ENCODE assay signal across 8 cellular contexts in genomic region chr11:35615911-35616900, GRCh38. TPM values are rescaled to one million over a fixed set of nuclear protein-coding genes. Genes with fewer than 3 reads are reported as not detected.
DNase-seq lines count a peak whose midpoint lies in the region; ATAC-seq and TF ChIP-seq lines count a peak whose summit lies in the region.

No MANE protein-coding gene starts in this region.

- intact Hi-C loops in heart left ventricle (cut with DNase I) (loop anchor here (1.0 to 10.0 kb wide), 21 partner anchors 46 to 861 kb away; partner anchors contain the start of genes TRIM44 (in 3 of the 10) and LDLRAD3 (in 1 of the 10)), Right ventricle myocardium superior (cut with DNase I) (loop anchor here (5.0 to 10.0 kb wide), 6 partner anchors 209 to 859 kb away; no protein-coding TSS in a partner anchor)

- TF ChIP-seq POLR2A in heart left ventricle (IDR thresholded peaks at IDR 0.05) = no peak

- no peak overlapping the region for H3K4me3 Mint-ChIP-seq in endodermal cell
- no peak overlapping the region for H3K4me3 Mint-ChIP-seq in nephron progenitor cell

- H2AFZ ChIP-seq in Loucy (ENCODE audit: low read length) = no peak overlapping the region

- no peak overlapping the region for H3K9ac ChIP-seq in Loucy (ENCODE audit: low read depth, low read length, poor library complexity, severe bottlenecking)
- no peak overlapping the region for H3K9ac ChIP-seq in endodermal cell (ENCODE audit: extremely low read depth, low read length, poor library complexity, severe bottlenecking)

- H3K4me3 ChIP-seq in heart left ventricle (no peak overlapping the region), Loucy (ENCODE audit: low read length, poor library complexity, severe bottlenecking) (no peak overlapping the region), RWPE2 (ENCODE audit: severe bottlenecking) (no peak overlapping the region), endodermal cell (ENCODE audit: low read length) (no peak overlapping the region), WERI-Rb-1 (ENCODE audit: low read depth, low read length) (no peak overlapping the region)

- 25 to 27% (median 26%) methylated on average over 8 of the region's 8 CpGs for WGBS in heart left ventricle, 4 donors
- WGBS in endodermal cell (ENCODE audit: insufficient coverage in 1 of 2, insufficient read length in 1 of 2), 2 experiments = 35 to 46% methylated on average over 4 to 7 of the region's 8 CpGs

- H3K4me2 ChIP-seq in Loucy (ENCODE audit: low read depth, low read length, poor library complexity, severe bottlenecking) = no peak overlapping the region

- H3K9me2 ChIP-seq in Loucy (replicated peaks; ENCODE audit: low read depth, low read length) = no peaks in the 10 kb centered on the region

- H3K9me3 Mint-ChIP-seq in endodermal cell = peaks cover 1% of the 10 kb centered on the region
- H3K9me3 Mint-ChIP-seq in nephron progenitor cell = no peaks in the 10 kb centered on the region

- H3K27me3 Mint-ChIP-seq in endodermal cell (ENCODE audit: insufficient read depth) (peaks cover 61% of the 10 kb centered on the region), nephron progenitor cell (ENCODE audit: low read depth, poor library complexity) (peaks cover 11% of the 10 kb centered on the region)

- H3K4me1 ChIP-seq in heart left ventricle (peaks cover 3 to 33% (median 18%) of the 10 kb centered on the region in 12 donors), Loucy (ENCODE audit: insufficient read depth, low read length, poor library complexity, severe bottlenecking) (peaks cover 8% of the 10 kb centered on the region), RWPE2 (ENCODE audit: insufficient read depth, poor library complexity, severe bottlenecking) (peaks cover 23% of the 10 kb centered on the region), endodermal cell (ENCODE audit: control insufficient read depth, insufficient read depth, low read length) (peaks cover 3% of the 10 kb centered on the region)

- peaks cover 0 to 49% (median 4%) of the 10 kb centered on the region in 9 donors for H3K27me3 ChIP-seq in heart left ventricle
- H3K27me3 ChIP-seq in Loucy (ENCODE audit: insufficient read depth, low read length, poor library complexity, severe bottlenecking) = peaks cover 10% of the 10 kb centered on the region
- H3K27me3 ChIP-seq in RWPE2 (ENCODE audit: insufficient read depth, poor library complexity, severe bottlenecking) = no peaks in the 10 kb centered on the region
- peaks cover 23% of the 10 kb centered on the region for H3K27me3 ChIP-seq in endodermal cell (ENCODE audit: control insufficient read depth, insufficient read depth, low read length, poor library complexity, severe bottlenecking)
- peaks cover 27% of the 10 kb centered on the region for H3K27me3 ChIP-seq in WERI-Rb-1 (ENCODE audit: insufficient read depth, low read depth, severe bottlenecking)

- ATAC-seq in heart left ventricle = peak in 1 of 4 donors; percentile 13
- no peak for ATAC-seq in Right ventricle myocardium superior (ENCODE audit: poor library complexity)
- no peak for ATAC-seq in RWPE2 (ENCODE audit: low read depth)
- no peak for ATAC-seq in esophagus mucosa

- no peak for DNase-seq in heart left ventricle
- no peak for DNase-seq in Right ventricle myocardium superior
- DNase-seq in RWPE2 (ENCODE audit: low spot score) = no peak
- DNase-seq in endodermal cell = no peak
- no peak for DNase-seq in nephron progenitor cell
- DNase-seq in WERI-Rb-1 = no peak

- H3K9me3 ChIP-seq in heart left ventricle (no peaks in the 10 kb centered on the region), Loucy (ENCODE audit: insufficient read depth, low read depth, low read length) (no peaks in the 10 kb centered on the region), RWPE2 (ENCODE audit: severe bottlenecking) (no peaks in the 10 kb centered on the region), endodermal cell (ENCODE audit: control insufficient read depth, low read length) (no peaks in the 10 kb centered on the region), WERI-Rb-1 (ENCODE audit: severe bottlenecking) (no peaks in the 10 kb centered on the region)

- no peaks in the 10 kb centered on the region for H3K79me2 ChIP-seq in Loucy (ENCODE audit: insufficient read depth, low read length)

- no peaks in the 10 kb centered on the region for H3K36me3 ChIP-seq in heart left ventricle
- H3K36me3 ChIP-seq in Loucy (ENCODE audit: insufficient read depth, low read length) = no peaks in the 10 kb centered on the region
- H3K36me3 ChIP-seq in RWPE2 (ENCODE audit: low read depth) = peaks cover 7% of the 10 kb centered on the region
- no peaks in the 10 kb centered on the region for H3K36me3 ChIP-seq in endodermal cell (ENCODE audit: control insufficient read depth, insufficient read depth, low read length)
- H3K36me3 ChIP-seq in WERI-Rb-1 = no peaks in the 10 kb centered on the region

- H4K20me1 ChIP-seq in Loucy (ENCODE audit: insufficient read depth, low read length, poor library complexity, severe bottlenecking) = no peaks in the 10 kb centered on the region

- 0 out of 2 replicates have a peak, but pooled peaks cover under 1% of the 10 kb centered on the region for H3F3A ChIP-seq in Loucy (ENCODE audit: low read depth)

- H3K27ac Mint-ChIP-seq in endodermal cell = no peak overlapping the region
- H3K27ac Mint-ChIP-seq in nephron progenitor cell = no peak overlapping the region

- TF ChIP-seq CTCF in heart left ventricle (IDR thresholded peaks at IDR 0.05) = peak; percentile 73 to 90 (median 83)
- peak; percentile 95 for TF ChIP-seq CTCF in Loucy (conservative IDR thresholded peaks at IDR 0.05; ENCODE audit: low read length)
- peak; percentile 89 for TF ChIP-seq CTCF in RWPE2 (IDR thresholded peaks at IDR 0.05; ENCODE audit: poor library complexity, severe bottlenecking)
- peak; percentile 90 for TF ChIP-seq CTCF in endodermal cell (conservative IDR thresholded peaks at IDR 0.05)
- peak; percentile 77 for TF ChIP-seq CTCF in nephron progenitor cell (IDR thresholded peaks at IDR 0.05)
- no peak for TF ChIP-seq CTCF in WERI-Rb-1 (IDR thresholded peaks at IDR 0.05; ENCODE audit: low read depth, low read length)

- peaks cover 6% of the 10 kb centered on the region for H3K4me1 Mint-ChIP-seq in endodermal cell
- H3K4me1 Mint-ChIP-seq in nephron progenitor cell = peaks cover 31% of the 10 kb centered on the region

- H3K27ac ChIP-seq in heart left ventricle (no peak overlapping the region), RWPE2 (ENCODE audit: poor library complexity, severe bottlenecking) (peak overlapping the region; percentile 100), endodermal cell (ENCODE audit: low read depth, low read length) (no peak overlapping the region), WERI-Rb-1 (no peak overlapping the region)

- H3K36me3 Mint-ChIP-seq in endodermal cell (ENCODE audit: low read depth) = no peaks in the 10 kb centered on the region
- H3K36me3 Mint-ChIP-seq in nephron progenitor cell (ENCODE audit: low read depth) = no peaks in the 10 kb centered on the region

RNA-seq across cellular contexts. Expression of gene FJX1, which starts 2.1 kb away (rescaled TPM):
- total RNA-seq in heart left ventricle (1 to 10 TPM in 8 of 9 donors, under 1 TPM in 1; 0.55 to 7.2 (median 2.3) TPM), Right ventricle myocardium superior (0.65 TPM), endodermal cell (10 to 100 TPM; 11.7 to 17.4 TPM), esophagus mucosa (5.6 TPM)
- polyA plus RNA-seq in heart left ventricle = 1 to 10 TPM in 1 of 2 donors, under 1 TPM in 1; 0.61 to 3.3 TPM
- 36.3 TPM for polyA plus RNA-seq in endodermal cell (2013, experiment 1 of 2)
- polyA plus RNA-seq in endodermal cell (2013, experiment 2 of 2) = 33.7 TPM

RNA-seq across cellular contexts. Expression of gene TRIM44, which starts 46.4 kb away (rescaled TPM):
- total RNA-seq in heart left ventricle (10 to 100 TPM; 34.5 to 55.3 (median 48.0) TPM), Right ventricle myocardium superior (34.0 TPM), endodermal cell (10 to 100 TPM; 48.5 to 63.8 TPM), esophagus mucosa (22.7 TPM)
- 10 to 100 TPM in 1 of 2 donors, 1 to 10 TPM in 1; 7.9 to 26.7 TPM for polyA plus RNA-seq in heart left ventricle
- polyA plus RNA-seq in endodermal cell (2013, experiment 1 of 2) = 39.5 TPM
- 33.2 TPM for polyA plus RNA-seq in endodermal cell (2013, experiment 2 of 2)
